ENCODE assay signal across 22 cellular contexts in the genomic region with DNA sequence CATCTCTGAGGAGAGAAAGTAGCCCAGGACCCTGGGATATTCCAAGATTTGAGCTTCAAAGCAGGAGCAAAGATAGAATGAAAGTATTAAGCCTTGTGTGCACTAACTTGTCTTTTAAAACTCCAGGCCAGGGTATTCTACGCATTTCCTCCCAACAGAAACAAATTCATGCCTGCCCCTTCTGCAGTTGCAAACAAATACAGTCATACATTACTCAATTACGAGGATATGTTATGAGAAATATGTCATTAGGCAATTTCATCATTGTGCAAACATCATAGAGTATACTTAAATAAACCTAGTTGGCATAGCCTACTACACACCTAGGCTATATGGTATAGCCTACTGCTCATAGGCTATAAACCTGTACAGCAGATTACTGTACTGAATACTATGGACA.
DNase-seq lines count a peak whose midpoint lies in the region; ATAC-seq, FAIRE-seq and TF ChIP-seq lines count a peak whose summit lies in the region.
"Had no signal": no experiment of that assay in that cellular context is flagged by ENCODE, and none has a peak within 500 bp of the region (broad histone marks: within the 10 kb centered on the region; RNA-seq: fewer than 3 reads in every experiment).

No MANE protein-coding gene starts in this region.

- ATAC-seq in RWPE2 (ENCODE audit: low read depth) = peak; percentile 84
- peak; percentile 50 for ATAC-seq in left colon
- ATAC-seq in HG03139 (IDR thresholded peaks at IDR 0.05; ENCODE audit: unreplicated experiment) = no peak
- ATAC-seq: CD8-positive, alpha-beta T cell had no signal

- no peaks in the 10 kb centered on the region for H3K9me3 ChIP-seq in RWPE2 (ENCODE audit: severe bottlenecking)

- FAIRE-seq in bronchial epithelial cell (lab: Jason Lieb, UNC) = no peak
- FAIRE-seq: A204.1, D721Med, G401.6, GM12892, H1 had no signal

- H3K27ac ChIP-seq in RWPE2 (ENCODE audit: poor library complexity, severe bottlenecking) = no peak overlapping the region
- H3K27ac ChIP-seq: 22Rv1, BLaER1, C4-2B had no signal

- H3K4me3 ChIP-seq in RWPE2 (ENCODE audit: severe bottlenecking) = no peak overlapping the region
- H3K4me3 ChIP-seq in bronchial epithelial cell (ENCODE audit: low read depth, low read length) = no peak overlapping the region
- H3K4me3 ChIP-seq: BLaER1 had no signal

- no peaks in the 10 kb centered on the region for H3K4me1 ChIP-seq in RWPE2 (ENCODE audit: insufficient read depth, poor library complexity, severe bottlenecking)
- H3K4me1 ChIP-seq: BLaER1 had no signal

- TF ChIP-seq CTCF in RWPE2 (IDR thresholded peaks at IDR 0.05; ENCODE audit: poor library complexity, severe bottlenecking) (no peak), bronchial epithelial cell (IDR thresholded peaks at IDR 0.05; ENCODE audit: insufficient read depth, low read length, severe bottlenecking) (no peak)

- DNase-seq in DMS53 (lab: John Stamatoyannopoulos, UW) (peak; percentile 44), DMS53 treated with DMSO at 0.1 percent for 48 hours (lab: John Stamatoyannopoulos, UW; ENCODE audit: unreplicated experiment) (no peak), RWPE2 (ENCODE audit: low spot score) (no peak), bronchial epithelial cell (ENCODE audit: low read depth) (peak; percentile 93), left colon (no peak), cardiac septum (ENCODE audit: low spot score) (no peak)
- DNase-seq in stimulated activated CD4-positive, alpha-beta T cell treated with anti-CD3 and anti-CD28 coated beads, Interleukin-15, amount 100 ng/mL, for 24 hours = no peak
- DNase-seq: CD4-positive, CD25-positive, alpha-beta regulatory T cell; CD8-positive, alpha-beta T cell; DMS 273 treated with DMSO at 0.1 percent for 48 hours; DND-41; H7; HCEC 1CT had no signal

- intact Hi-C loops in left colon (cut with DNase I, micrococcal nuclease) (no loop called here), cardiac septum (cut with DNase I) (no loop called here)

- H3K27me3 ChIP-seq in RWPE2 (ENCODE audit: insufficient read depth, poor library complexity, severe bottlenecking) (no peaks in the 10 kb centered on the region), bronchial epithelial cell (ENCODE audit: control insufficient read depth, insufficient read depth, low read length) (no peaks in the 10 kb centered on the region)

- H3K36me3 ChIP-seq in RWPE2 (ENCODE audit: low read depth) (no peaks in the 10 kb centered on the region), bronchial epithelial cell (ENCODE audit: control insufficient read depth, insufficient read depth, low read length) (no peaks in the 10 kb centered on the region)
- H3K36me3 ChIP-seq: BLaER1 had no signal

Comparison
In these comparisons a context has a peak if more than half of its experiments do, and no peak if none do; other contexts are left out.
1. DNase-seq: peak in DMS53 (single experiment) and bronchial epithelial cell (single experiment); none in DMS53 treated with DMSO at 0.1 percent for 48 hours (single experiment), RWPE2 (single experiment), left colon (0 of 2), cardiac septum (single experiment) and stimulated activated CD4-positive, alpha-beta T cell treated with anti-CD3 and anti-CD28 coated beads, Interleukin-15, amount 100 ng/mL, for 24 hours (single experiment).